12 cellular contexts compared by ENCODE assay signal in genomic region chr6:30075987-30076311, GRCh38. TPM values are rescaled to one million over a fixed set of nuclear protein-coding genes. Genes with fewer than 3 reads are reported as not detected.
A peak's percentile ranks its signal among the peaks of the same experiment; 100 is the strongest.
DNase-seq lines count a peak whose midpoint lies in the region; ATAC-seq and TF ChIP-seq lines count a peak whose summit lies in the region.
"Had no signal": no experiment of that assay in that cellular context is flagged by ENCODE, and none has a peak within 500 bp of the region (broad histone marks: within the 10 kb centered on the region; RNA-seq: fewer than 3 reads in every experiment).

No MANE protein-coding gene starts in this region.

- no peak overlapping the region for H3K4me2 ChIP-seq in OCI-LY7 (ENCODE audit: low read length)

- H4K20me1 ChIP-seq in OCI-LY7 (ENCODE audit: insufficient read depth, low read length) = no peaks in the 10 kb centered on the region

- CTCF ChIA-PET in GM10248 (lab: Yijun Ruan, JAX) (interaction anchor here (0.6 to 0.8 kb wide), 2 partner anchors 15 to 55 kb away, joined by 3 read pairs; partner anchors contain the start of gene POLR1H), OCI-LY7 (lab: Charles Lee; ENCODE audit: unreplicated experiment) (no interaction called here)

- H2AFZ ChIP-seq in OCI-LY7 (ENCODE audit: low read length) = no peak overlapping the region

- no peak overlapping the region for H3K27ac ChIP-seq in OCI-LY7 (ENCODE audit: low read depth, low read length, poor library complexity, severe bottlenecking)
- H3K27ac ChIP-seq in foreskin keratinocyte = peak overlapping the region; percentile 57
- H3K27ac ChIP-seq: HL-60 had no signal

- H3K27me3 ChIP-seq in foreskin keratinocyte = peaks cover 4% of the 10 kb centered on the region

- no TSS peak for BruUV-seq in OCI-LY7 (replicated peaks; lab: Mats Ljungman, UMichigan)

- no peaks in the 10 kb centered on the region for H3K9me2 ChIP-seq in OCI-LY7 (ENCODE audit: insufficient read depth, low read length)

- H3K4me3 ChIP-seq in OCI-LY7 (ENCODE audit: low read depth, low read length, poor library complexity, severe bottlenecking) = no peak overlapping the region
- H3K4me3 ChIP-seq: mucosa of descending colon had no signal

- no peaks in the 10 kb centered on the region for H3K36me3 ChIP-seq in OCI-LY7 (ENCODE audit: insufficient read depth, low read length)

- DNase-seq in GM10248 (ENCODE audit: extremely low spot score) (peak; percentile 3), OCI-LY7 (ENCODE audit: low spot score) (no peak), foreskin keratinocyte (peak; percentile 88 to 93), renal cortical epithelial cell (ENCODE audit: low read depth) (peak; percentile 41), NCI-H1417 treated with DMSO at 0.1 percent for 48 hours (lab: John Stamatoyannopoulos, UW) (no peak), NCI-H2029 treated with DMSO at 0.1 percent for 48 hours (lab: John Stamatoyannopoulos, UW) (no peak), inferior parietal cortex (ENCODE audit: extremely low spot score) (no peak)
- DNase-seq: T-helper 1 cell had no signal

- no peaks in the 10 kb centered on the region for H3K4me1 ChIP-seq in OCI-LY7 (ENCODE audit: insufficient read depth, low read length, poor library complexity, severe bottlenecking)
- peaks cover 8% of the 10 kb centered on the region for H3K4me1 ChIP-seq in foreskin keratinocyte

- H3K79me2 ChIP-seq in OCI-LY7 (ENCODE audit: insufficient read depth, low read depth, low read length) = no peaks in the 10 kb centered on the region

- no peak for TF ChIP-seq CTCF in GM10248 (IDR thresholded peaks at IDR 0.05; ENCODE audit: control extremely low read depth, extremely low read depth, low read depth, missing control alignments)
- 0 out of 2 replicates have a peak, but pooled peaks have one; percentile 26 for TF ChIP-seq CTCF in OCI-LY7 (conservative IDR thresholded peaks at IDR 0.05; ENCODE audit: low read length)
- no peak for TF ChIP-seq CTCF in foreskin keratinocyte (conservative IDR thresholded peaks at IDR 0.05)

- ATAC-seq in foreskin keratinocyte = peak; percentile 89
- ATAC-seq in HG02588 (IDR thresholded peaks at IDR 0.05; ENCODE audit: unreplicated experiment) = no peak

- POLR2A ChIA-PET in GM10248 (lab: Yijun Ruan, JAX) = interaction anchor here (0.8 kb wide), 1 partner anchor 27 kb away, joined by 3 read pairs; no protein-coding TSS in a partner anchor
- POLR2A ChIA-PET in OCI-LY7 (lab: Charles Lee) = no interaction called here

- intact Hi-C loops in OCI-LY7 (cut with micrococcal nuclease; ENCODE audit: unreplicated experiment) = no loop called here

- no peaks in the 10 kb centered on the region for H3K9me3 ChIP-seq in OCI-LY7 (ENCODE audit: low read length)
- H3K9me3 ChIP-seq: mucosa of descending colon had no signal

RNA-seq across cellular contexts. Expression of gene RNF39, which starts 0.4 kb away (rescaled TPM):
- total RNA-seq in OCI-LY7 (2014; rRNA removed; shearing (Covaris generic)) = not detected in 2 replicates
- not detected in 2 replicates for total RNA-seq in OCI-LY7 (2022)
- total RNA-seq in foreskin keratinocyte = 3.2 and 3.6 TPM in 2 replicates
- polyA plus RNA-seq in foreskin keratinocyte = 4.6 and 5.3 TPM in 2 replicates
- 0.05 TPM in 1 of 2 replicates, not detected in the other for total RNA-seq in renal cortical epithelial cell
- total RNA-seq: subcutaneous adipose tissue had no signal

RNA-seq across cellular contexts. Expression of gene PPP1R11, which starts 9.0 kb away (rescaled TPM):
- total RNA-seq in OCI-LY7 (2014; rRNA removed; shearing (Covaris generic)) = 30.6 and 35.6 TPM in 2 replicates
- 36.5 and 40.1 TPM in 2 replicates for total RNA-seq in OCI-LY7 (2022)
- total RNA-seq in foreskin keratinocyte = 48.0 and 54.8 TPM in 2 replicates
- polyA plus RNA-seq in foreskin keratinocyte = 63.6 and 64.1 TPM in 2 replicates
- 14.1 and 22.0 TPM in 2 replicates for total RNA-seq in renal cortical epithelial cell

RNA-seq across cellular contexts. Expression of gene POLR1H, which starts 14.9 kb away (rescaled TPM):
- 60.5 and 67.5 TPM in 2 replicates for total RNA-seq in OCI-LY7 (2014; rRNA removed; shearing (Covaris generic))
- total RNA-seq in OCI-LY7 (2022) = 39.3 and 43.1 TPM in 2 replicates
- total RNA-seq in foreskin keratinocyte = 46.7 and 48.0 TPM in 2 replicates
- polyA plus RNA-seq in foreskin keratinocyte = 57.0 and 59.1 TPM in 2 replicates
- total RNA-seq in renal cortical epithelial cell = 12.3 and 32.3 TPM in 2 replicates

RNA-seq across cellular contexts. Expression of gene TRIM31, which starts 36.9 kb away (rescaled TPM):
- not detected in 2 replicates for total RNA-seq in OCI-LY7 (2014; rRNA removed; shearing (Covaris generic))
- not detected in 2 replicates for total RNA-seq in OCI-LY7 (2022)
- total RNA-seq in foreskin keratinocyte = 0.04 TPM in 1 of 2 replicates, not detected in the other
- 0.12 TPM in 2 replicates for polyA plus RNA-seq in foreskin keratinocyte
- total RNA-seq in renal cortical epithelial cell = not detected in 2 replicates
- total RNA-seq: subcutaneous adipose tissue had no signal

RNA-seq across cellular contexts. Expression of gene TRIM40, which starts 60.0 kb away (rescaled TPM):
- not detected in 2 replicates for total RNA-seq in OCI-LY7 (2014; rRNA removed; shearing (Covaris generic))
- total RNA-seq in OCI-LY7 (2022) (not detected in 2 replicates), foreskin keratinocyte (not detected in 2 replicates), renal cortical epithelial cell (not detected in 2 replicates)
- polyA plus RNA-seq in foreskin keratinocyte = not detected in 2 replicates
- total RNA-seq: subcutaneous adipose tissue had no signal

Comparison
In these comparisons a context has a peak if more than half of its experiments do, and no peak if none do; other contexts are left out.
1. DNase-seq: peak in GM10248 (single experiment), foreskin keratinocyte (2 of 2) and renal cortical epithelial cell (single experiment); none in OCI-LY7 (single experiment), NCI-H1417 treated with DMSO at 0.1 percent for 48 hours (single experiment), NCI-H2029 treated with DMSO at 0.1 percent for 48 hours (single experiment) and inferior parietal cortex (single experiment).